ENCODE assay signal across 13 cellular contexts in genomic region chr5:149611327-149611726, GRCh38. TPM values are rescaled to one million over a fixed set of nuclear protein-coding genes. Genes with fewer than 3 reads are reported as not detected.
DNase-seq lines count a peak whose midpoint lies in the region; ATAC-seq, FAIRE-seq and TF ChIP-seq lines count a peak whose summit lies in the region.
"Had no signal": no experiment of that assay in that cellular context is flagged by ENCODE, and none has a peak within 500 bp of the region (broad histone marks: within the 10 kb centered on the region; RNA-seq: fewer than 3 reads in every experiment).

No MANE protein-coding gene starts in this region.

- in situ Hi-C loops in GM23248 (cut with MboI), result no loop called here

- H3K4me2 ChIP-seq in GM23248 (ENCODE audit: unreplicated experiment), result no peak overlapping the region

- no peak overlapping the region for H3K9ac ChIP-seq in GM23248
- no peak overlapping the region for H3K9ac ChIP-seq in endodermal cell (ENCODE audit: extremely low read depth, low read length, poor library complexity, severe bottlenecking)

- H3K4me3 ChIP-seq in GM23248, result no peak overlapping the region
- H3K4me3 ChIP-seq in small intestine (ENCODE audit: low read depth in 1 of 2, low read length in 2 of 2), result no peak overlapping the region
- no peak overlapping the region for H3K4me3 ChIP-seq in endodermal cell (ENCODE audit: low read length)

- no peak for ATAC-seq in GM18511 (IDR thresholded peaks at IDR 0.05; ENCODE audit: unreplicated experiment)
- ATAC-seq in activated CD8-positive, alpha-beta T cell treated with anti-CD3 and anti-CD28 coated beads, Interleukin-2, amount 10 ng/mL, durations not matched to agents 7 days and 5 days, result no peak

- no peaks in the 10 kb centered on the region for H3K36me3 ChIP-seq in GM23248 (ENCODE audit: low read depth)
- no peaks in the 10 kb centered on the region for H3K36me3 ChIP-seq in small intestine (ENCODE audit: control insufficient read depth in 2 of 2, insufficient read depth in 2 of 2, low read length in 2 of 2)
- H3K36me3 ChIP-seq in endodermal cell (ENCODE audit: control insufficient read depth, insufficient read depth, low read length), result no peaks in the 10 kb centered on the region

- H3K36me3 Mint-ChIP-seq in endodermal cell (ENCODE audit: low read depth), result no peaks in the 10 kb centered on the region
- H3K36me3 Mint-ChIP-seq in activated CD8-positive, alpha-beta T cell treated with anti-CD3 and anti-CD28 coated beads, Interleukin-2, amount 10 ng/mL, durations not matched to agents 7 days and 5 days (ENCODE audit: low read depth), result no peaks in the 10 kb centered on the region

- 0 out of 2 replicates have a peak overlapping the region, but pooled peaks have one; percentile 15 for H2AFZ ChIP-seq in GM23248

- CTCF ChIA-PET in activated CD8-positive, alpha-beta T cell treated with anti-CD3 and anti-CD28 coated beads, Interleukin-2, amount 10 ng/mL, durations not matched to agents 7 days and 5 days (lab: Charles Lee), result interaction anchor here (1.1 to 2.2 kb wide), 2 partner anchors 47 to 176 kb away, joined by 4 to 6 read pairs; no protein-coding TSS in a partner anchor

- peaks cover 10% of the 10 kb centered on the region for H3K9me3 Mint-ChIP-seq in endodermal cell
- H3K9me3 Mint-ChIP-seq in activated CD8-positive, alpha-beta T cell treated with anti-CD3 and anti-CD28 coated beads, Interleukin-2, amount 10 ng/mL, durations not matched to agents 7 days and 5 days (ENCODE audit: insufficient read depth), result no peaks in the 10 kb centered on the region

- TF ChIP-seq CTCF in endodermal cell (conservative IDR thresholded peaks at IDR 0.05), result no peak

- H3K27ac ChIP-seq in GM23248, result peak overlapping the region; percentile 25; the same call in 1 of the 2 replicates
- peak overlapping the region; percentile 28 to 84 for H3K27ac ChIP-seq in small intestine (ENCODE audit: low read depth in 1 of 2, low read length in 1 of 2)
- no peak overlapping the region for H3K27ac ChIP-seq in endodermal cell (ENCODE audit: low read depth, low read length)

- H3K79me2 ChIP-seq in GM23248 (ENCODE audit: insufficient read depth), result no peaks in the 10 kb centered on the region

- no peaks in the 10 kb centered on the region for H4K20me1 ChIP-seq in GM23248 (ENCODE audit: insufficient read depth)

- H3K4me1 ChIP-seq in GM23248 (ENCODE audit: insufficient read depth) (peaks cover 3% of the 10 kb centered on the region; the same call in 1 of the 2 replicates), small intestine (ENCODE audit: control insufficient read depth in 2 of 2, insufficient read depth in 1 of 2, low read depth in 1 of 2, low read length in 1 of 2) (peaks cover 6 to 12% of the 10 kb centered on the region in 2 donors), endodermal cell (ENCODE audit: control insufficient read depth, insufficient read depth, low read length) (no peaks in the 10 kb centered on the region)

- H3K4me1 Mint-ChIP-seq in endodermal cell, result no peaks in the 10 kb centered on the region
- H3K4me1 Mint-ChIP-seq in activated CD8-positive, alpha-beta T cell treated with anti-CD3 and anti-CD28 coated beads, Interleukin-2, amount 10 ng/mL, durations not matched to agents 7 days and 5 days (ENCODE audit: low read depth), result peaks cover 11% of the 10 kb centered on the region

- no peak overlapping the region for H3K27ac Mint-ChIP-seq in endodermal cell
- H3K27ac Mint-ChIP-seq in activated CD8-positive, alpha-beta T cell treated with anti-CD3 and anti-CD28 coated beads, Interleukin-2, amount 10 ng/mL, durations not matched to agents 7 days and 5 days, result no peak overlapping the region

- no peaks in the 10 kb centered on the region for H3K27me3 Mint-ChIP-seq in endodermal cell (ENCODE audit: insufficient read depth)
- no peaks in the 10 kb centered on the region for H3K27me3 Mint-ChIP-seq in activated CD8-positive, alpha-beta T cell treated with anti-CD3 and anti-CD28 coated beads, Interleukin-2, amount 10 ng/mL, durations not matched to agents 7 days and 5 days (ENCODE audit: low read depth)

- DNase-seq in GM23248 (peak; percentile 68), amniotic epithelial cell (ENCODE audit: low read depth) (peak; percentile 76), hepatic stellate cell (ENCODE audit: low spot score) (peak; percentile 60), small intestine (peak; percentile 90), retina (no peak), endodermal cell (no peak)
- DNase-seq in activated CD8-positive, alpha-beta T cell treated with anti-CD3 and anti-CD28 coated beads, Interleukin-2, amount 10 ng/mL, durations not matched to agents 7 days and 5 days, result no peak
- DNase-seq: activated T-cell treated with anti-CD3 and anti-CD28 coated beads, Interleukin-2, amount 50 U/mL, for 48 hours; GOT3; MV-4-11; posterior cingulate gyrus had no signal

- H3F3A ChIP-seq in GM23248 (ENCODE audit: insufficient read depth), result no peaks in the 10 kb centered on the region

- POLR2A ChIA-PET in activated CD8-positive, alpha-beta T cell treated with anti-CD3 and anti-CD28 coated beads, Interleukin-2, amount 10 ng/mL, durations not matched to agents 7 days and 5 days (lab: Charles Lee), result no interaction called here

- no peak overlapping the region for H3K4me3 Mint-ChIP-seq in endodermal cell
- no peak overlapping the region for H3K4me3 Mint-ChIP-seq in activated CD8-positive, alpha-beta T cell treated with anti-CD3 and anti-CD28 coated beads, Interleukin-2, amount 10 ng/mL, durations not matched to agents 7 days and 5 days

- no peaks in the 10 kb centered on the region for H3K9me2 ChIP-seq in GM23248 (ENCODE audit: insufficient read depth)

- H3K27me3 ChIP-seq in GM23248 (replicated peaks; ENCODE audit: insufficient read depth) (no peaks in the 10 kb centered on the region), small intestine (ENCODE audit: control insufficient read depth in 2 of 2, insufficient read depth in 2 of 2, low read length in 2 of 2) (no peaks in the 10 kb centered on the region), endodermal cell (ENCODE audit: control insufficient read depth, insufficient read depth, low read length, poor library complexity, severe bottlenecking) (no peaks in the 10 kb centered on the region)

- no peak for FAIRE-seq in small intestine (lab: Jason Lieb, UNC)
- FAIRE-seq: D721Med had no signal

- 50 to 55% methylated on average over 5 of the region's 5 CpGs for WGBS in GM23248 (ENCODE audit: low coverage in 1 of 2, low lambda C conversion rate in 2 of 2, missing lambda C conversion rate in 2 of 2), 2 experiments
- WGBS in small intestine, 3 donors, result 15 to 40% (median 39%) methylated on average over 5 of the region's 5 CpGs
- 91% methylated on average over 4 to 5 of the region's 5 CpGs for WGBS in endodermal cell (ENCODE audit: insufficient coverage in 1 of 2, insufficient read length in 1 of 2), 2 experiments

- no peaks in the 10 kb centered on the region for H3K9me3 ChIP-seq in GM23248 (ENCODE audit: low read depth)
- no peaks in the 10 kb centered on the region for H3K9me3 ChIP-seq in small intestine (ENCODE audit: control insufficient read depth, low read depth)
- H3K9me3 ChIP-seq in endodermal cell (ENCODE audit: control insufficient read depth, low read length), result peaks cover 9% of the 10 kb centered on the region

RNA-seq across cellular contexts. Expression of gene ARHGEF37, which starts 30.0 kb away (rescaled TPM):
- 0.76 and 0.97 TPM in 2 replicates for total RNA-seq in GM23248 (2014; rRNA removed; shearing (Covaris generic))
- polyA plus RNA-seq in GM23248 (2016; fragmentation: Nextera tagmentation; extraction: Ambion mirVana) (0.42 and 0.51 TPM in 2 replicates), small intestine (1 to 10 TPM; 3.8 to 8.7 (median 4.2) TPM)
- under 1 TPM; 0.57 to 0.93 TPM for total RNA-seq in endodermal cell
- polyA plus RNA-seq in endodermal cell (2013, experiment 1 of 2), result 0.68 TPM
- 0.79 TPM for polyA plus RNA-seq in endodermal cell (2013, experiment 2 of 2)
- 1 to 10 TPM; 1.0 to 1.4 TPM for total RNA-seq in activated CD8-positive, alpha-beta T cell treated with anti-CD3 and anti-CD28 coated beads, Interleukin-2, amount 10 ng/mL, durations not matched to agents 7 days and 5 days

Comparison
In these comparisons a context has a peak if more than half of its experiments do, and no peak if none do; other contexts are left out.
1. DNase-seq: peak in GM23248 (single experiment), amniotic epithelial cell (single experiment), hepatic stellate cell (single experiment) and small intestine (single experiment); none in retina (single experiment), endodermal cell (single experiment) and activated CD8-positive, alpha-beta T cell treated with anti-CD3 and anti-CD28 coated beads, Interleukin-2, amount 10 ng/mL, durations not matched to agents 7 days and 5 days (single experiment).